Comparison of ENCODE assay signal across 13 cellular contexts in genomic region chr21:29382029-29382654, GRCh38.
A peak's percentile ranks its signal among the peaks of the same experiment; 100 is the strongest.
DNase-seq lines count a peak whose midpoint lies in the region; ATAC-seq, FAIRE-seq and TF ChIP-seq lines count a peak whose summit lies in the region.
"Had no signal": no experiment of that assay in that cellular context is flagged by ENCODE, and none has a peak within 500 bp of the region (broad histone marks: within the 10 kb centered on the region; RNA-seq: fewer than 3 reads in every experiment).

No MANE protein-coding gene starts in this region.

- no peak for FAIRE-seq in HTR-8/SVneo (lab: Jason Lieb, UNC)

- no peak overlapping the region for H3K27ac ChIP-seq in lung (ENCODE audit: low read depth in 1 of 2, low read length in 1 of 2)
- no peak overlapping the region for H3K27ac ChIP-seq in dorsolateral prefrontal cortex
- no peak overlapping the region for H3K27ac ChIP-seq in spleen
- H3K27ac ChIP-seq: SK-N-MC, transverse colon had no signal

- no peaks in the 10 kb centered on the region for H3K27me3 ChIP-seq in lung (ENCODE audit: control insufficient read depth, insufficient read depth)
- no peaks in the 10 kb centered on the region for H3K27me3 ChIP-seq in dorsolateral prefrontal cortex
- H3K27me3 ChIP-seq in spleen (replicated peaks in 1 of 7), result no peaks in the 10 kb centered on the region
- H3K27me3 ChIP-seq: transverse colon had no signal

- no peak for TF ChIP-seq CTCF in cardiac fibroblast (IDR thresholded peaks at IDR 0.05; ENCODE audit: low read depth, low read length)
- TF ChIP-seq CTCF in lung (IDR thresholded peaks at IDR 0.05; ENCODE audit: control extremely low read depth, extremely low read depth), result no peak
- no peak for TF ChIP-seq CTCF in dorsolateral prefrontal cortex (IDR thresholded peaks at IDR 0.05 in 54 of 56, conservative IDR thresholded peaks at IDR 0.05 in 2 of 56; ENCODE audit: low read depth in 1 of 56, partially characterized antibody in 56 of 56)
- TF ChIP-seq CTCF in spleen (IDR thresholded peaks at IDR 0.05 in 8 of 11, conservative IDR thresholded peaks at IDR 0.05 in 3 of 11), result no peak

- WGBS in lung, 2 donors, result 85 to 95% methylated on average over 4 of the region's 4 CpGs
- 91 to 98% (median 96%) methylated on average over 4 of the region's 4 CpGs for WGBS in spleen, 5 donors

- TF ChIP-seq POLR2A in spleen (IDR thresholded peaks at IDR 0.05), result no peak

- ATAC-seq in lung (ENCODE audit: insufficient read depth, low FRiP score), result peak; percentile 27

- no peaks in the 10 kb centered on the region for H3K4me1 ChIP-seq in lung (ENCODE audit: control insufficient read depth in 2 of 2, insufficient read depth in 2 of 2, low read length in 2 of 2)
- no peaks in the 10 kb centered on the region for H3K4me1 ChIP-seq in spleen

- intact Hi-C loops in dorsolateral prefrontal cortex (cut with DNase I) (no loop called here), spleen (cut with DNase I; ENCODE audit: low total_unique reads) (no loop called here)

- DNase-seq in AG08396 (ENCODE audit: low spot score) (peak; percentile 45), HTR-8/SVneo (ENCODE audit: insufficient read length, low spot score) (peak; percentile 62), cardiac fibroblast (ENCODE audit: low read depth in 2 of 2) (peak; percentile 32 to 61), lung (ENCODE audit: low spot score) (no peak), dorsolateral prefrontal cortex (no peak), spleen (no peak), NCI-H1694 treated with DMSO at 0.1 percent for 48 hours (lab: John Stamatoyannopoulos, UW) (no peak), D341Med (ENCODE audit: low spot score) (no peak)
- DNase-seq: activated CD4-positive, alpha-beta memory T cell treated with anti-CD3 and anti-CD28 coated beads for 36 hours; effector CD4-positive, alpha-beta T cell; NCI-H510A treated with DMSO at 0.1 percent for 48 hours; transverse colon had no signal

- H3K36me3 ChIP-seq in lung (ENCODE audit: control insufficient read depth in 2 of 2, insufficient read depth in 2 of 2, low read length in 2 of 2), result no peaks in the 10 kb centered on the region
- peaks cover 0 to 4% (median 0%) of the 10 kb centered on the region in 6 donors for H3K36me3 ChIP-seq in spleen
- H3K36me3 ChIP-seq: transverse colon had no signal

- H3K4me3 ChIP-seq in cardiac fibroblast (replicated peaks in 1 of 2; ENCODE audit: low read depth in 2 of 2, low read length in 2 of 2) (no peak overlapping the region), lung (no peak overlapping the region), dorsolateral prefrontal cortex (no peak overlapping the region), spleen (no peak overlapping the region)
- H3K4me3 ChIP-seq: SK-N-MC, transverse colon had no signal

- peaks cover 0 to 3% of the 10 kb centered on the region in 2 donors for H3K9me3 ChIP-seq in lung (ENCODE audit: control insufficient read depth in 2 of 2, insufficient read depth in 1 of 2, low read length in 1 of 2)
- peaks cover 0 to 6% (median 0%) of the 10 kb centered on the region in 8 donors for H3K9me3 ChIP-seq in spleen
- H3K9me3 ChIP-seq: transverse colon had no signal

Comparison
In these comparisons a context has a peak if more than half of its experiments do, and no peak if none do; other contexts are left out.
1. DNase-seq: peak in AG08396 (single experiment), HTR-8/SVneo (single experiment) and cardiac fibroblast (2 of 2); none in lung (single experiment), dorsolateral prefrontal cortex (0 of 10), spleen (single experiment), NCI-H1694 treated with DMSO at 0.1 percent for 48 hours (single experiment) and D341Med (single experiment).